18 cellular contexts compared by ENCODE assay signal in the genomic region with DNA sequence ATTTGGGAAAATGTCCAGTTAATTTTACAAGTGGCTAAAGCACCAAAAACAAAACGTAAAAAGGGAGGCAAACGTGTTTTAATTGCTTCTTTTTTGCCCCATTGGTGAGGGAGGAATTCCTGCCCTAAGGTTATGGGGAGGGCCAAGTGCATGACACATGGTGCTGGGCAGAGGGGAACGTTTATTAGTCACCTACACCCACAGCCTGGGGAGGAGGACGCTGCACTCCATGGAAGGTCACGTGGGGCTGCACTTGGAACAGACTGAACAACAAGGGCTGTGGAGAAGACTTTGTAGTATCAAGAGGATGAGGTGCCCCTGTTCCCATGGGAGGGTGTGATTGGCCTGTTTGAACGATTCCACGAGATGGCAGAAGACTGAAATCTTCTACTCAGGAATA. TPM values are rescaled to one million over a fixed set of nuclear protein-coding genes. Genes with fewer than 3 reads are reported as not detected.
A peak's percentile ranks its signal among the peaks of the same experiment; 100 is the strongest.
DNase-seq lines count a peak whose midpoint lies in the region; ATAC-seq and TF ChIP-seq lines count a peak whose summit lies in the region.
"Had no signal": no experiment of that assay in that cellular context is flagged by ENCODE, and none has a peak within 500 bp of the region (broad histone marks: within the 10 kb centered on the region; RNA-seq: fewer than 3 reads in every experiment).

No MANE protein-coding gene starts in this region.

- ATAC-seq in foreskin keratinocyte (peak; percentile 100), HG03280 (IDR thresholded peaks at IDR 0.05; ENCODE audit: unreplicated experiment) (no peak)
- ATAC-seq: activated CD8-positive, alpha-beta memory T cell treated with anti-CD3 and anti-CD28 coated beads, Interleukin-2, amount 10 ng/mL, durations not matched to agents 7 days and 5 days; natural killer cell treated with Interleukin-12 subunit alpha and Interleukin-12 subunit beta and Interleukin-15 and Interleukin-18, amount 100 ng/mL, for 72 hours had no signal

- peak; percentile 95 for DNase-seq in MCF 10A (ENCODE audit: unreplicated experiment)
- no peak for DNase-seq in breast epithelium (ENCODE audit: low spot score in 2 of 2)
- DNase-seq in SJSA1 (ENCODE audit: low read depth in 1 of 2, low spot score in 2 of 2): peak; percentile 40 to 66
- DNase-seq in foreskin keratinocyte: peak in 1 of 2 donors; percentile 81
- no peak for DNase-seq in NCI-H2029 (lab: John Stamatoyannopoulos, UW)
- no peak for DNase-seq in endodermal cell
- DNase-seq in spleen: no peak
- DNase-seq: activated B cell treated with CpG ODN at 0.5 μM for 24 hours; activated CD8-positive, alpha-beta memory T cell treated with anti-CD3 and anti-CD28 coated beads, Interleukin-2, amount 10 ng/mL, durations not matched to agents 7 days and 5 days; activated naive CD4-positive, alpha-beta T cell treated with anti-CD3 and anti-CD28 coated beads for 36 hours; central memory CD4-positive, alpha-beta T cell; left ventricle myocardium inferior; NK-92 treated with Interleukin-12 subunit alpha and Interleukin-12 subunit beta, amount 100 ng/mL, for 24 hours; stimulated activated naive CD4-positive, alpha-beta T cell had no signal

- H3K4me1 Mint-ChIP-seq in MCF 10A (ENCODE audit: insufficient read depth, unreplicated experiment) (peaks cover 12% of the 10 kb centered on the region), endodermal cell (no peaks in the 10 kb centered on the region)
- H3K4me1 Mint-ChIP-seq: activated B cell treated with CpG ODN at 0.5 μM for 24 hours; activated CD8-positive, alpha-beta memory T cell treated with anti-CD3 and anti-CD28 coated beads, Interleukin-2, amount 10 ng/mL, durations not matched to agents 7 days and 5 days had no signal

- TF ChIP-seq CTCF in MCF 10A (IDR thresholded peaks at IDR 0.05; ENCODE audit: unreplicated experiment): no peak
- TF ChIP-seq CTCF in breast epithelium (IDR thresholded peaks at IDR 0.05): no peak
- TF ChIP-seq CTCF in foreskin keratinocyte (conservative IDR thresholded peaks at IDR 0.05): no peak
- TF ChIP-seq CTCF in endodermal cell (conservative IDR thresholded peaks at IDR 0.05): no peak
- TF ChIP-seq CTCF in spleen (IDR thresholded peaks at IDR 0.05 in 8 of 11, conservative IDR thresholded peaks at IDR 0.05 in 3 of 11): no peak

- H3K27ac Mint-ChIP-seq in MCF 10A (ENCODE audit: low read depth, unreplicated experiment) (peak overlapping the region; percentile 46), endodermal cell (no peak overlapping the region)
- H3K27ac Mint-ChIP-seq: activated B cell treated with CpG ODN at 0.5 μM for 24 hours; activated CD8-positive, alpha-beta memory T cell treated with anti-CD3 and anti-CD28 coated beads, Interleukin-2, amount 10 ng/mL, durations not matched to agents 7 days and 5 days; activated naive CD4-positive, alpha-beta T cell treated with anti-CD3 and anti-CD28 coated beads for 36 hours; natural killer cell treated with Interleukin-12 subunit alpha and Interleukin-12 subunit beta and Interleukin-15 and Interleukin-18, amount 100 ng/mL, for 72 hours had no signal

- no peak overlapping the region for H3K27ac ChIP-seq in breast epithelium
- H3K27ac ChIP-seq in SJSA1: no peak overlapping the region
- no peak overlapping the region for H3K27ac ChIP-seq in foreskin keratinocyte
- H3K27ac ChIP-seq in endodermal cell (ENCODE audit: low read depth, low read length): no peak overlapping the region
- no peak overlapping the region for H3K27ac ChIP-seq in spleen
- H3K27ac ChIP-seq: HL-60, left ventricle myocardium inferior, right atrium auricular region had no signal

- intact Hi-C loops in MCF 10A (cut with micrococcal nuclease): loop anchor here (5.0 kb wide), 2 partner anchors 249 to 291 kb away; no protein-coding TSS in a partner anchor
- intact Hi-C loops in breast epithelium (cut with DNase I; ENCODE audit: low total_unique reads): no loop called here
- intact Hi-C loops in spleen (cut with DNase I; ENCODE audit: low total_unique reads): no loop called here

- H3K27me3 Mint-ChIP-seq in MCF 10A (ENCODE audit: insufficient read depth, unreplicated experiment) (no peaks in the 10 kb centered on the region), endodermal cell (ENCODE audit: insufficient read depth) (no peaks in the 10 kb centered on the region)
- H3K27me3 Mint-ChIP-seq: activated B cell treated with CpG ODN at 0.5 μM for 24 hours; activated CD8-positive, alpha-beta memory T cell treated with anti-CD3 and anti-CD28 coated beads, Interleukin-2, amount 10 ng/mL, durations not matched to agents 7 days and 5 days had no signal

- no TSS peak for BruUV-seq in MCF 10A (replicated peaks; lab: Mats Ljungman, UMichigan)

- POLR2A ChIA-PET in MCF 10A (lab: Yijun Ruan, JAX): no interaction called here

- no peaks in the 10 kb centered on the region for H3K27me3 ChIP-seq in breast epithelium
- H3K27me3 ChIP-seq in SJSA1 (replicated peaks): peaks cover 14% of the 10 kb centered on the region
- no peaks in the 10 kb centered on the region for H3K27me3 ChIP-seq in foreskin keratinocyte
- no peaks in the 10 kb centered on the region for H3K27me3 ChIP-seq in endodermal cell (ENCODE audit: control insufficient read depth, insufficient read depth, low read length, poor library complexity, severe bottlenecking)
- H3K27me3 ChIP-seq in spleen (replicated peaks in 1 of 7): peaks cover 0 to 12% (median 0%) of the 10 kb centered on the region in 7 donors
- H3K27me3 ChIP-seq: right atrium auricular region had no signal

- CTCF ChIA-PET in MCF 10A (lab: Yijun Ruan, JAX): no interaction called here

- H3K36me3 Mint-ChIP-seq in MCF 10A (ENCODE audit: insufficient read depth, unreplicated experiment): no peaks in the 10 kb centered on the region
- H3K36me3 Mint-ChIP-seq in endodermal cell (ENCODE audit: low read depth): no peaks in the 10 kb centered on the region
- H3K36me3 Mint-ChIP-seq: activated CD8-positive, alpha-beta memory T cell treated with anti-CD3 and anti-CD28 coated beads, Interleukin-2, amount 10 ng/mL, durations not matched to agents 7 days and 5 days; natural killer cell treated with Interleukin-12 subunit alpha and Interleukin-12 subunit beta and Interleukin-15 and Interleukin-18, amount 100 ng/mL, for 72 hours had no signal

- H3K4me3 Mint-ChIP-seq in MCF 10A (ENCODE audit: unreplicated experiment) (no peak overlapping the region), endodermal cell (no peak overlapping the region)
- H3K4me3 Mint-ChIP-seq: activated B cell treated with CpG ODN at 0.5 μM for 24 hours; activated CD8-positive, alpha-beta memory T cell treated with anti-CD3 and anti-CD28 coated beads, Interleukin-2, amount 10 ng/mL, durations not matched to agents 7 days and 5 days; activated naive CD4-positive, alpha-beta T cell treated with anti-CD3 and anti-CD28 coated beads for 36 hours; natural killer cell treated with Interleukin-12 subunit alpha and Interleukin-12 subunit beta and Interleukin-15 and Interleukin-18, amount 100 ng/mL, for 72 hours had no signal

- H3K9ac ChIP-seq in endodermal cell (ENCODE audit: extremely low read depth, low read length, poor library complexity, severe bottlenecking): no peak overlapping the region

- H3K9me3 ChIP-seq in breast epithelium: no peaks in the 10 kb centered on the region
- H3K9me3 ChIP-seq in SJSA1 (replicated peaks): no peaks in the 10 kb centered on the region
- no peaks in the 10 kb centered on the region for H3K9me3 ChIP-seq in endodermal cell (ENCODE audit: control insufficient read depth, low read length)
- H3K9me3 ChIP-seq in spleen: no peaks in the 10 kb centered on the region
- H3K9me3 ChIP-seq: left ventricle myocardium inferior, right atrium auricular region had no signal

- H3K4me1 ChIP-seq in breast epithelium (no peaks in the 10 kb centered on the region), SJSA1 (replicated peaks) (peaks cover 7% of the 10 kb centered on the region), foreskin keratinocyte (no peaks in the 10 kb centered on the region), endodermal cell (ENCODE audit: control insufficient read depth, insufficient read depth, low read length) (no peaks in the 10 kb centered on the region), spleen (no peaks in the 10 kb centered on the region)
- H3K4me1 ChIP-seq: left ventricle myocardium inferior, right atrium auricular region had no signal

- H3K4me3 ChIP-seq in breast epithelium (no peak overlapping the region), SJSA1 (no peak overlapping the region), endodermal cell (ENCODE audit: low read length) (no peak overlapping the region), spleen (no peak overlapping the region)
- H3K4me3 ChIP-seq: left ventricle myocardium inferior, right atrium auricular region had no signal

- no peak for TF ChIP-seq POLR2A in breast epithelium (IDR thresholded peaks at IDR 0.05)
- no peak for TF ChIP-seq POLR2A in spleen (IDR thresholded peaks at IDR 0.05)

- 92 to 94% methylated on average over 3 to 7 of the region's 7 CpGs for whole genome bisulfite sequencing in endodermal cell (ENCODE audit: insufficient coverage in 1 of 2, insufficient read length in 1 of 2), 2 experiments
- 41 to 54% (median 51%) methylated on average over 7 of the region's 7 CpGs for WGBS in spleen, 5 donors

- H3K9me3 Mint-ChIP-seq in MCF 10A (ENCODE audit: unreplicated experiment): no peaks in the 10 kb centered on the region
- no peaks in the 10 kb centered on the region for H3K9me3 Mint-ChIP-seq in endodermal cell
- H3K9me3 Mint-ChIP-seq: activated B cell treated with CpG ODN at 0.5 μM for 24 hours; activated naive CD4-positive, alpha-beta T cell treated with anti-CD3 and anti-CD28 coated beads for 36 hours; natural killer cell treated with Interleukin-12 subunit alpha and Interleukin-12 subunit beta and Interleukin-15 and Interleukin-18, amount 100 ng/mL, for 72 hours had no signal

- H3K36me3 ChIP-seq in breast epithelium (no peaks in the 10 kb centered on the region), SJSA1 (no peaks in the 10 kb centered on the region), endodermal cell (ENCODE audit: control insufficient read depth, insufficient read depth, low read length) (no peaks in the 10 kb centered on the region), spleen (no peaks in the 10 kb centered on the region)
- H3K36me3 ChIP-seq: left ventricle myocardium inferior, right atrium auricular region had no signal

RNA-seq across cellular contexts. Expression of a gene that starts 13.7 kb away (rescaled TPM):
- total RNA-seq in MCF 10A (2022): not detected in 2 replicates
- total RNA-seq in breast epithelium: 1 to 10 TPM in 1 of 3 donors, under 1 TPM in 2; 0.15 to 1.3 (median 0.33) TPM
- total RNA-seq in SJSA1 (2014; rRNA removed; shearing (Covaris generic)): 5.4 and 7.5 TPM in 2 replicates
- total RNA-seq in foreskin keratinocyte: not detected in 2 replicates
- polyA plus RNA-seq in foreskin keratinocyte: not detected in 2 replicates
- 1 to 10 TPM in 1 of 2 donors, under 1 TPM in 1; 0.77 to 7.4 TPM for total RNA-seq in endodermal cell
- polyA plus RNA-seq in endodermal cell (2013, experiment 1 of 2): 3.3 TPM
- 5.1 TPM for polyA plus RNA-seq in endodermal cell (2013, experiment 2 of 2)
- not detected for total RNA-seq in spleen
- polyA plus RNA-seq in spleen: not detected
- total RNA-seq: activated B cell treated with CpG ODN at 0.5 μM for 24 hours; activated CD8-positive, alpha-beta memory T cell treated with anti-CD3 and anti-CD28 coated beads, Interleukin-2, amount 10 ng/mL, durations not matched to agents 7 days and 5 days; activated naive CD4-positive, alpha-beta T cell treated with anti-CD3 and anti-CD28 coated beads for 36 hours; left ventricle myocardium inferior; natural killer cell treated with Interleukin-12 subunit alpha and Interleukin-12 subunit beta and Interleukin-15 and Interleukin-18, amount 100 ng/mL, for 72 hours; right atrium auricular region had no signal

Comparison
In these comparisons a context has a peak if more than half of its experiments do, and no peak if none do; other contexts are left out.
1. DNase-seq: peak in MCF 10A (single experiment) and SJSA1 (2 of 2); none in breast epithelium (0 of 2), NCI-H2029 (single experiment), endodermal cell (single experiment) and spleen (single experiment).